Comparison of ENCODE assay signal across 9 cellular contexts in the genomic region with DNA sequence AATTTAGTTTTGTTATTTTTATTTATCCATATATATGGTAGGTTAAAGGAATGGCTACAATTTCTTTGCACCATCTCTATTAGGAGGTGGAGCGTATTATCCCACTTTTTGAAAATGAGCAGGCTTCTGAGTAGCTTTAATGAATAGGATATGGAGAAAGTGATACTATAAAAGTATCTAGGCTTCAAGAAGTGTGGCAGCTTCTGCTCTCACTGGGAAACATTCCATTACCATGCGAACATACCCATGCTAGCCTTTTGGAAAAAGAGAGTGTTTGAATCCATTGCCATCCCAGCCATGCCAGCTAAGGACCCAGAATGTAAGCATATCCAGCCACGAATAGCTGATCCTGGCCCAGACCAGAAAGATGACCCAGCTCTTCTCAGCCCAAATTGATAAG.
"Had no signal": no experiment of that assay in that cellular context is flagged by ENCODE, and none has a peak within 500 bp of the region (broad histone marks: within the 10 kb centered on the region; RNA-seq: fewer than 3 reads in every experiment).

No MANE protein-coding gene starts in this region.

- H3K4me3 ChIP-seq: GM23248, GM23338, HAP-1 had no signal

- H3K36me3 ChIP-seq: HAP-1 had no signal

- H3K9me3 ChIP-seq: HAP-1 had no signal

- H3K9ac ChIP-seq: GM23248 had no signal

- H3K4me1 ChIP-seq: HAP-1 had no signal

- H3K27ac ChIP-seq: GM23248 had no signal

- ATAC-seq: GM23338, HCT116 had no signal

- DNase-seq: GM23248, GOT3, H7, H9, HCEC 1CT, HFFc6 had no signal
